ENCODE assay signal across 19 cellular contexts in genomic region chr16:78385406-78385805, GRCh38.
"Had no signal": no experiment of that assay in that cellular context is flagged by ENCODE, and none has a peak within 500 bp of the region (broad histone marks: within the 10 kb centered on the region; RNA-seq: fewer than 3 reads in every experiment).

No MANE protein-coding gene starts in this region.

- H3K9me3 Mint-ChIP-seq: activated CD8-positive, alpha-beta T cell treated with anti-CD3 and anti-CD28 coated beads for 36 hours had no signal

- H3K4me1 Mint-ChIP-seq: activated naive CD8-positive, alpha-beta T cell treated with anti-CD3 and anti-CD28 coated beads, Interleukin-2, amount 10 ng/mL, durations not matched to agents 7 days and 5 days had no signal

- H3K27ac Mint-ChIP-seq: activated CD8-positive, alpha-beta T cell treated with anti-CD3 and anti-CD28 coated beads for 36 hours; activated naive CD8-positive, alpha-beta T cell treated with anti-CD3 and anti-CD28 coated beads, Interleukin-2, amount 10 ng/mL, durations not matched to agents 7 days and 5 days had no signal

- H3K4me3 ChIP-seq: adrenal gland, SJSA1 had no signal

- DNase-seq: activated CD4-positive, alpha-beta T cell treated with anti-CD3 and anti-CD28 coated beads for 4 hours; activated CD8-positive, alpha-beta memory T cell treated with anti-CD3 and anti-CD28 coated beads, Interleukin-2, amount 50 U/mL, for 4 hours; activated CD8-positive, alpha-beta T cell treated with anti-CD3 and anti-CD28 coated beads for 36 hours; activated naive CD4-positive, alpha-beta T cell treated with anti-CD3 and anti-CD28 coated beads, Interleukin-2, amount 50 U/mL, for 16 hours; activated naive CD8-positive, alpha-beta T cell treated with anti-CD3 and anti-CD28 coated beads, Interleukin-2, amount 10 ng/mL, durations not matched to agents 7 days and 5 days; adrenal gland; KG1; NCI-H1092; NCI-H1417; NCI-H1694; NCI-H2029; NCI-H2107; NCI-H510A treated with DMSO at 0.1 percent for 48 hours; NCI-H69; SHP77; SW 1271 had no signal

- ATAC-seq: activated CD4-positive, CD25-positive, alpha-beta regulatory T cell treated with anti-CD3 and anti-CD28 coated beads, Interleukin-2, amount 50 U/mL, for 24 hours; activated CD8-positive, alpha-beta T cell treated with anti-CD3 and anti-CD28 coated beads for 36 hours; SK-N-SH treated with all-trans-retinoic acid at 6 μM for 48 hours had no signal

- H3K27me3 Mint-ChIP-seq: activated CD8-positive, alpha-beta T cell treated with anti-CD3 and anti-CD28 coated beads for 36 hours; activated naive CD8-positive, alpha-beta T cell treated with anti-CD3 and anti-CD28 coated beads, Interleukin-2, amount 10 ng/mL, durations not matched to agents 7 days and 5 days had no signal

- H3K27me3 ChIP-seq: adrenal gland, SJSA1 had no signal

- H3K36me3 ChIP-seq: adrenal gland, SJSA1 had no signal

- H3K27ac ChIP-seq: adrenal gland, SJSA1 had no signal

- H3K4me1 ChIP-seq: adrenal gland, SJSA1 had no signal

- H3K9me3 ChIP-seq: adrenal gland had no signal

- H3K4me3 Mint-ChIP-seq: activated CD8-positive, alpha-beta T cell treated with anti-CD3 and anti-CD28 coated beads for 36 hours; activated naive CD8-positive, alpha-beta T cell treated with anti-CD3 and anti-CD28 coated beads, Interleukin-2, amount 10 ng/mL, durations not matched to agents 7 days and 5 days had no signal
